ENCODE assay signal across 15 cellular contexts in the genomic region with DNA sequence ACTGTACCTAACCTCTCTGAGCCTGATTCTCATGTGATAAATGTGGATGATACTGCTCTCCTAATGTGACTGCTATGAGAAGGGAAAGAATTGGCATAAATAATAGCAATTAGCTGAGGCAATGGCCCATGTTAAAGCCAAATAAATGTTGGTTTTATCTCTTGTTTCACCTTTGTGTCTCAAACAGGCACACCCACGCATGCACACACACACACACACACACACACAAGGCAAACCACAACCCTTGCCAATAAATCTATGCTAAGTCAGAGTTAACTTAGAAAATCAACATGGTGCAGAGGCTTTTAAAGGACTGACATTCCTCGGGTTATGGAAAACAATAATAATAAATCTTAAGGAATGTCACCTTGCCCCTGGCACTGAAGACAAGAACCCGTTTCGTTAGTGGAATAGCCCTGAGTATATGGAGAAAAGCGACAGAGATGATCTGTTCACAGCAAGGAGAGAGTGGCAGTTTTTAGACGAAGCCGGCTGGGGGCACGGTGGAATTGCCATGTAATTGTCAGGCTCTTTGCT.
"Had no signal": no experiment of that assay in that cellular context is flagged by ENCODE, and none has a peak within 500 bp of the region (broad histone marks: within the 10 kb centered on the region; RNA-seq: fewer than 3 reads in every experiment).

No MANE protein-coding gene starts in this region.

- DNase-seq: activated CD4-positive, alpha-beta T cell treated with anti-CD3 and anti-CD28 coated beads, Interleukin-2, amount 10 ng/mL, durations not matched to agents 7 days and 5 days; activated CD4-positive, CD25-positive, alpha-beta regulatory T cell; activated naive CD8-positive, alpha-beta T cell treated with anti-CD3 and anti-CD28 coated beads, Interleukin-2, amount 10 ng/mL, durations not matched to agents 7 days and 5 days; effector CD4-positive, alpha-beta T cell; foreskin keratinocyte; glutamatergic neuron; hypothalamus; nephron progenitor cell; occipital lobe; right lobe of liver; stimulated activated naive CD8-positive, alpha-beta T cell treated with anti-CD3 and anti-CD28 coated beads, Interleukin-15, amount 100 ng/mL, for 72 hours; upper lobe of right lung had no signal

- H3K9me3 Mint-ChIP-seq: activated CD4-positive, alpha-beta T cell treated with anti-CD3 and anti-CD28 coated beads, Interleukin-2, amount 10 ng/mL, durations not matched to agents 7 days and 5 days; activated naive CD8-positive, alpha-beta T cell treated with anti-CD3 and anti-CD28 coated beads, Interleukin-2, amount 10 ng/mL, durations not matched to agents 7 days and 5 days; activated T-helper 1 cell treated with anti-CD3 and anti-CD28 coated beads, Interleukin-12 subunit alpha, Interleukin-12 subunit beta, Interleukin-2, Interleukin-4 antibody, amounts not matched to agents 30 ng/mL and 10 ng/mL and 1 ng/mL, durations not matched to agents 14 hours and 24 hours and 36 hours; central memory CD8-positive, alpha-beta T cell; nephron progenitor cell; stimulated activated naive CD8-positive, alpha-beta T cell treated with anti-CD3 and anti-CD28 coated beads, Interleukin-15, amount 100 ng/mL, for 72 hours; T-helper 2 cell treated with Interferon-gamma antibody and Interleukin-4, amounts not matched to agents 5 μg/mL and 100 μg/mL, for 36 hours had no signal

- ATAC-seq: foreskin keratinocyte; stimulated activated naive CD8-positive, alpha-beta T cell treated with anti-CD3 and anti-CD28 coated beads, Interleukin-15, amount 100 ng/mL, for 72 hours; upper lobe of right lung had no signal

- H3K36me3 Mint-ChIP-seq: activated naive CD8-positive, alpha-beta T cell treated with anti-CD3 and anti-CD28 coated beads, Interleukin-2, amount 10 ng/mL, durations not matched to agents 7 days and 5 days had no signal

- H3K4me3 Mint-ChIP-seq: activated CD4-positive, alpha-beta T cell treated with anti-CD3 and anti-CD28 coated beads, Interleukin-2, amount 10 ng/mL, durations not matched to agents 7 days and 5 days; activated naive CD8-positive, alpha-beta T cell treated with anti-CD3 and anti-CD28 coated beads, Interleukin-2, amount 10 ng/mL, durations not matched to agents 7 days and 5 days; activated T-helper 1 cell treated with anti-CD3 and anti-CD28 coated beads, Interleukin-12 subunit alpha, Interleukin-12 subunit beta, Interleukin-2, Interleukin-4 antibody, amounts not matched to agents 30 ng/mL and 10 ng/mL and 1 ng/mL, durations not matched to agents 14 hours and 24 hours and 36 hours; central memory CD8-positive, alpha-beta T cell; nephron progenitor cell; stimulated activated naive CD8-positive, alpha-beta T cell treated with anti-CD3 and anti-CD28 coated beads, Interleukin-15, amount 100 ng/mL, for 72 hours; T-helper 2 cell treated with Interferon-gamma antibody and Interleukin-4, amounts not matched to agents 5 μg/mL and 100 μg/mL, for 36 hours had no signal

- H3K27ac Mint-ChIP-seq: activated CD4-positive, alpha-beta T cell treated with anti-CD3 and anti-CD28 coated beads, Interleukin-2, amount 10 ng/mL, durations not matched to agents 7 days and 5 days; activated naive CD8-positive, alpha-beta T cell treated with anti-CD3 and anti-CD28 coated beads, Interleukin-2, amount 10 ng/mL, durations not matched to agents 7 days and 5 days; activated T-helper 1 cell treated with anti-CD3 and anti-CD28 coated beads, Interleukin-12 subunit alpha, Interleukin-12 subunit beta, Interleukin-2, Interleukin-4 antibody, amounts not matched to agents 30 ng/mL and 10 ng/mL and 1 ng/mL, durations not matched to agents 14 hours and 24 hours and 36 hours; nephron progenitor cell; stimulated activated naive CD8-positive, alpha-beta T cell treated with anti-CD3 and anti-CD28 coated beads, Interleukin-15, amount 100 ng/mL, for 72 hours; T-helper 2 cell treated with Interferon-gamma antibody and Interleukin-4, amounts not matched to agents 5 μg/mL and 100 μg/mL, for 36 hours had no signal
